In the genomic region with DNA sequence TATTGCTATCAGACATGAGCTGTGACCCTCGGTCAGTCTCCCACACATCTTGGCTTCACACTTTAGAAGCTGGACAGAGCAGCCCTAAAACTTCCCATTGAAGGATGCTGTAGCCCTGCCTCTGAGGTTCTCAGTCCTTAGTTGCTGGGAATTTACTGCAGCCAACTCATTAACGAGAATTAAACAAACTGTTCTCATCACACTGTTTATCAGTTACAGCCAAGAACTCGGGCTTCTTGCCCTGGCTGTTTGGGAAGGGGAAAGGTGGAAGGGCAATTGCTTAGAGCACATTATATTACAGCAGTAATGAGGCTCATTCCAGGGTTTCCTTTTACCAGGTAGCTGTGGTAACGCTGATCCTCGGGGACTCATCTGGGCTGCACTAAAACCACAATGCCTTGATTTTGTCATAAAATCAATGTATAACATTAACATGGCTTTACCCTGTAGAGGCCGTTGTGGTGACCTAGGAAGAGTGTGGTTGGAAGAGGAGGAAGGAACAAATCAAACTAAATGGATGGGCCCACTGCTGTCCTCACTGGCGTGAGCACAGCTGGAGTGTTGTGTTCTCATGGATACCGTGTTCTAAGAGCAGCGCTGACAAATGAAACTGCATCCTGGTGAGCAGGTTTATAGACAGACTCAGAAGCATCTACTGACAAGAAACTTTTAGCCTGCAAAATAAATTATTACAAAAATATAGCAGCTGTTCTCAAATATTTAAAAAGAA, we compare ENCODE assay signal across 13 cellular contexts.
DNase-seq lines count a peak whose midpoint lies in the region; ATAC-seq and TF ChIP-seq lines count a peak whose summit lies in the region.
"Had no signal": no experiment of that assay in that cellular context is flagged by ENCODE, and none has a peak within 500 bp of the region (broad histone marks: within the 10 kb centered on the region; RNA-seq: fewer than 3 reads in every experiment).

No MANE protein-coding gene starts in this region.

- no peaks in the 10 kb centered on the region for H3F3A ChIP-seq in neural progenitor cell (ENCODE audit: low read depth)

- H3K4me3 ChIP-seq in fibroblast of mammary gland (ENCODE audit: control insufficient read depth, low read depth, low read length): no peak overlapping the region
- H3K4me3 ChIP-seq in neural progenitor cell: no peak overlapping the region
- no peak overlapping the region for H3K4me3 ChIP-seq in uterus

- peaks cover 2% of the 10 kb centered on the region for H3K9me3 Mint-ChIP-seq in neural progenitor cell
- H3K9me3 Mint-ChIP-seq: dendritic cell treated with granulocyte-macrophage colony-stimulating factor and Interleukin-4, amounts not matched to agents 40 ng/mL and 50 ng/mL, for 4 days had no signal

- H3K27me3 ChIP-seq in neural progenitor cell: no peaks in the 10 kb centered on the region
- no peaks in the 10 kb centered on the region for H3K27me3 ChIP-seq in uterus

- DNase-seq in NOMO-1 treated with DMSO at 0.1 percent for 48 hours (lab: John Stamatoyannopoulos, UW; ENCODE audit: unreplicated experiment) (peak; percentile 18), NOMO-1 treated with dmso at 0.1 percent for 144 hours (lab: John Stamatoyannopoulos, UW; ENCODE audit: unreplicated experiment) (no peak), fibroblast of mammary gland (ENCODE audit: low read depth) (peak; percentile 17), neural progenitor cell (ENCODE audit: low spot score) (no peak), uterus (peak; percentile 40 to 58), RKO (ENCODE audit: low spot score) (no peak), caudate nucleus (lab: John Stamatoyannopoulos, UW) (no peak)
- DNase-seq: activated B cell treated with CpG ODN at 0.5 μM for 24 hours; naive thymus-derived CD8-positive, alpha-beta T cell; NCI-H526 treated with DMSO at 0.1 percent for 48 hours; stimulated activated CD4-positive, alpha-beta T cell treated with anti-CD3 and anti-CD28 coated beads, Interleukin-12 subunit alpha, Interleukin-12 subunit beta, amount 100 ng/mL, for 4 hours had no signal

- H3K79me2 ChIP-seq in neural progenitor cell (ENCODE audit: low read depth): no peaks in the 10 kb centered on the region

- no peak overlapping the region for H3K9ac ChIP-seq in neural progenitor cell

- H3K27me3 Mint-ChIP-seq in neural progenitor cell (ENCODE audit: insufficient read depth, low read depth): peaks cover 6% of the 10 kb centered on the region
- H3K27me3 Mint-ChIP-seq: dendritic cell treated with granulocyte-macrophage colony-stimulating factor and Interleukin-4, amounts not matched to agents 40 ng/mL and 50 ng/mL, for 4 days had no signal

- no peaks in the 10 kb centered on the region for H3K36me3 ChIP-seq in neural progenitor cell
- no peaks in the 10 kb centered on the region for H3K36me3 ChIP-seq in uterus

- H3K9me3 ChIP-seq in neural progenitor cell (ENCODE audit: low read depth): no peaks in the 10 kb centered on the region
- H3K9me3 ChIP-seq in uterus: no peaks in the 10 kb centered on the region

- H3K4me1 ChIP-seq in neural progenitor cell (no peaks in the 10 kb centered on the region), uterus (peaks cover 0 to 3% of the 10 kb centered on the region in 2 donors)

- H3K36me3 Mint-ChIP-seq in neural progenitor cell: no peaks in the 10 kb centered on the region

- intact Hi-C loops in uterus (cut with DNase I; ENCODE audit: low total_unique reads): no loop called here

- H2AFZ ChIP-seq in neural progenitor cell (replicated peaks): no peak overlapping the region

- no peak for ATAC-seq in HG02642 (IDR thresholded peaks at IDR 0.05; ENCODE audit: poor library complexity, unreplicated experiment)
- ATAC-seq: naive thymus-derived CD8-positive, alpha-beta T cell had no signal

- TF ChIP-seq POLR2A in uterus (IDR thresholded peaks at IDR 0.05): no peak

- H3K4me2 ChIP-seq in neural progenitor cell: no peak overlapping the region

- H3K27ac ChIP-seq in neural progenitor cell: no peak overlapping the region
- H3K27ac ChIP-seq in uterus: peak overlapping the region; percentile 68 to 72
- no peak overlapping the region for H3K27ac ChIP-seq in caudate nucleus (ENCODE audit: low read depth, low read length)

- H3K4me1 Mint-ChIP-seq in neural progenitor cell: peaks cover 14% of the 10 kb centered on the region
- H3K4me1 Mint-ChIP-seq: activated B cell treated with CpG ODN at 0.5 μM for 24 hours; naive thymus-derived CD8-positive, alpha-beta T cell had no signal

- no peak for TF ChIP-seq CTCF in fibroblast of mammary gland (conservative IDR thresholded peaks at IDR 0.05; ENCODE audit: control insufficient read depth, insufficient read depth, low read depth, low read length)
- TF ChIP-seq CTCF in neural progenitor cell (IDR thresholded peaks at IDR 0.05): no peak
- TF ChIP-seq CTCF in uterus (IDR thresholded peaks at IDR 0.05): no peak

- H3K27ac Mint-ChIP-seq in neural progenitor cell: peak overlapping the region; percentile 36
- H3K27ac Mint-ChIP-seq: activated B cell treated with CpG ODN at 0.5 μM for 24 hours; dendritic cell treated with granulocyte-macrophage colony-stimulating factor and Interleukin-4, amounts not matched to agents 40 ng/mL and 50 ng/mL, for 4 days; naive thymus-derived CD8-positive, alpha-beta T cell had no signal

- no peaks in the 10 kb centered on the region for H4K20me1 ChIP-seq in neural progenitor cell (ENCODE audit: low read depth)

- no peak overlapping the region for H3K4me3 Mint-ChIP-seq in neural progenitor cell
- H3K4me3 Mint-ChIP-seq: activated B cell treated with CpG ODN at 0.5 μM for 24 hours; dendritic cell treated with granulocyte-macrophage colony-stimulating factor and Interleukin-4, amounts not matched to agents 40 ng/mL and 50 ng/mL, for 4 days; naive thymus-derived CD8-positive, alpha-beta T cell had no signal

Comparison
In these comparisons a context has a peak if more than half of its experiments do, and no peak if none do; other contexts are left out.
1. DNase-seq: peak in NOMO-1 treated with DMSO at 0.1 percent for 48 hours (single experiment), fibroblast of mammary gland (single experiment) and uterus (2 of 2); none in NOMO-1 treated with dmso at 0.1 percent for 144 hours (single experiment), neural progenitor cell (single experiment), RKO (single experiment) and caudate nucleus (0 of 61).
2. H3K27ac ChIP-seq: peak in uterus (2 of 2); none in neural progenitor cell (single experiment) and caudate nucleus (single experiment).